In the genomic region with DNA sequence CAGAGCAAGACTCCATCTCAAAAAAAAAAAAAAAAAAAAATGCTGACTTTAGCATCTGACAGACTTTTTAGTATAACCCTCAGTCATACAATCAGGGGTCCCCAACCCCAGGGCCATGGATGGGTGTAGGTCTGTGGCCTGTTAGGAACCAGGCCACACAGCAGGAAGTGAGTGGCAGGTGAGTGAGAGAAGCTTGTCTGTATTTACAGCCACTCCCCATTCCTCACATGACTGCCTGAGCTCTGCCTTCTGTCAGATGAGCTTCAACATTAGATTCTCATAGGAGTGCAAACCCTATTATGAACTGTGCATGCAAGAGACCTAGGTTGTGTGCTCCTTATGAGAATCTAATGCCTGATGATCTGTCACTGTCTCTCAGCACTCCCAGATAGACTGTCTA, we compare ENCODE assay signal across 33 cellular contexts. TPM values are rescaled to one million over a fixed set of nuclear protein-coding genes. Genes with fewer than 3 reads are reported as not detected.
DNase-seq lines count a peak whose midpoint lies in the region; FAIRE-seq and TF ChIP-seq lines count a peak whose summit lies in the region.
"Had no signal": no experiment of that assay in that cellular context is flagged by ENCODE, and none has a peak within 500 bp of the region (broad histone marks: within the 10 kb centered on the region; RNA-seq: fewer than 3 reads in every experiment).

No MANE protein-coding gene starts in this region.

- H3K4me3 Mint-ChIP-seq in neural crest cell: peak overlapping the region; percentile 54
- H3K4me3 Mint-ChIP-seq: activated CD4-positive, alpha-beta memory T cell treated with anti-CD3 and anti-CD28 coated beads, Interleukin-2, amount 10 ng/mL, durations not matched to agents 7 days and 5 days; activated naive CD4-positive, alpha-beta T cell treated with anti-CD3 and anti-CD28 coated beads for 36 hours; central memory CD8-positive, alpha-beta T cell; endodermal cell; natural killer cell had no signal

- no peaks in the 10 kb centered on the region for H3K27me3 Mint-ChIP-seq in neural crest cell (ENCODE audit: low read depth)
- H3K27me3 Mint-ChIP-seq: activated CD4-positive, alpha-beta memory T cell treated with anti-CD3 and anti-CD28 coated beads, Interleukin-2, amount 10 ng/mL, durations not matched to agents 7 days and 5 days; central memory CD8-positive, alpha-beta T cell had no signal

- H2BK12ac ChIP-seq in neuronal stem cell (ENCODE audit: low read length): no peak overlapping the region

- TF ChIP-seq CTCF in bronchial epithelial cell (IDR thresholded peaks at IDR 0.05; ENCODE audit: insufficient read depth, low read length, severe bottlenecking) (no peak), neural crest cell (conservative IDR thresholded peaks at IDR 0.05) (no peak)

- no peaks in the 10 kb centered on the region for H3K9me3 Mint-ChIP-seq in neural crest cell
- H3K9me3 Mint-ChIP-seq: activated CD4-positive, alpha-beta memory T cell treated with anti-CD3 and anti-CD28 coated beads, Interleukin-2, amount 10 ng/mL, durations not matched to agents 7 days and 5 days; activated naive CD4-positive, alpha-beta T cell treated with anti-CD3 and anti-CD28 coated beads for 36 hours; central memory CD8-positive, alpha-beta T cell; natural killer cell had no signal

- H3K4me1 ChIP-seq in Karpas-422 (ENCODE audit: low read length): peaks cover 11% of the 10 kb centered on the region
- peaks cover 5 to 7% of the 10 kb centered on the region in 2 donors for H3K4me1 ChIP-seq in neuronal stem cell (ENCODE audit: control insufficient read depth in 2 of 2, insufficient read depth in 1 of 2, low read depth in 1 of 2, low read length in 2 of 2)
- H3K4me1 ChIP-seq: SJCRH30 had no signal

- H3K14ac ChIP-seq in neuronal stem cell (ENCODE audit: low read length): no peak overlapping the region

- H4K8ac ChIP-seq in neuronal stem cell (ENCODE audit: low read depth, low read length): no peak overlapping the region

- no peak overlapping the region for H3K4ac ChIP-seq in neuronal stem cell (ENCODE audit: low read length)

- H3K9me2 ChIP-seq in Karpas-422 (replicated peaks; ENCODE audit: insufficient read depth, low read length): no peaks in the 10 kb centered on the region

- no peak overlapping the region for H2BK5ac ChIP-seq in neuronal stem cell (ENCODE audit: low read length)

- H3K18ac ChIP-seq in neuronal stem cell (ENCODE audit: low read length): no peak overlapping the region

- H3K36me3 Mint-ChIP-seq in neural crest cell (ENCODE audit: low read depth): peaks cover 5% of the 10 kb centered on the region
- H3K36me3 Mint-ChIP-seq: natural killer cell had no signal

- no peaks in the 10 kb centered on the region for H4K20me1 ChIP-seq in Karpas-422 (ENCODE audit: insufficient read depth, low read depth, low read length)

- no peak overlapping the region for H3K23ac ChIP-seq in neuronal stem cell (ENCODE audit: low read depth, low read length, poor library complexity)

- no peak overlapping the region for H3K27ac ChIP-seq in Karpas-422 (ENCODE audit: low read length)
- no peak overlapping the region for H3K27ac ChIP-seq in neuronal stem cell (replicated peaks; ENCODE audit: low read length)
- H3K27ac ChIP-seq: 22Rv1, GM23248, heart right ventricle, psoas muscle, sigmoid colon, SJCRH30, tibial nerve had no signal

- no peak overlapping the region for H3K9ac ChIP-seq in Karpas-422 (ENCODE audit: low read length)
- H3K9ac ChIP-seq in neuronal stem cell (ENCODE audit: low read depth, low read length, poor library complexity): no peak overlapping the region
- H3K9ac ChIP-seq: GM23248 had no signal

- H3K4me3 ChIP-seq in Karpas-422 (ENCODE audit: low read length): no peak overlapping the region
- no peak overlapping the region for H3K4me3 ChIP-seq in bronchial epithelial cell (ENCODE audit: low read depth, low read length)
- no peak overlapping the region for H3K4me3 ChIP-seq in neuronal stem cell (ENCODE audit: low read length in 2 of 2)
- H3K4me3 ChIP-seq: GM23248, heart right ventricle, lung, psoas muscle, sigmoid colon, SJCRH30, tibial nerve had no signal

- no peak overlapping the region for H2BK120ac ChIP-seq in neuronal stem cell (ENCODE audit: low read depth, low read length)

- no peak overlapping the region for H3K4me2 ChIP-seq in Karpas-422 (ENCODE audit: low read depth, low read length, poor library complexity, severe bottlenecking)
- H3K4me2 ChIP-seq in neuronal stem cell (ENCODE audit: insufficient read depth, low read length, poor library complexity, severe bottlenecking): no peak overlapping the region

- H3K36me3 ChIP-seq in Karpas-422 (ENCODE audit: insufficient read depth, low read length): no peaks in the 10 kb centered on the region
- no peaks in the 10 kb centered on the region for H3K36me3 ChIP-seq in bronchial epithelial cell (ENCODE audit: control insufficient read depth, insufficient read depth, low read length)
- H3K36me3 ChIP-seq in neuronal stem cell (replicated peaks in 1 of 2; ENCODE audit: control insufficient read depth in 2 of 2, insufficient read depth in 2 of 2, low read length in 2 of 2): peaks cover 9 to 10% of the 10 kb centered on the region in 2 donors
- H3K36me3 ChIP-seq: heart right ventricle, sigmoid colon, SJCRH30, tibial nerve had no signal

- FAIRE-seq in bronchial epithelial cell (lab: Jason Lieb, UNC): no peak
- FAIRE-seq: frontal cortex had no signal

- H3K79me1 ChIP-seq in neuronal stem cell (ENCODE audit: low read depth, low read length): peaks cover 3% of the 10 kb centered on the region

- no peak overlapping the region for H2BK15ac ChIP-seq in neuronal stem cell (ENCODE audit: low read length)

- no peaks in the 10 kb centered on the region for H3K9me3 ChIP-seq in Karpas-422 (ENCODE audit: low read length)
- no peaks in the 10 kb centered on the region for H3K9me3 ChIP-seq in neuronal stem cell (replicated peaks in 1 of 2; ENCODE audit: control insufficient read depth in 2 of 2, insufficient read depth in 1 of 2, low read depth in 1 of 2, low read length in 2 of 2)
- H3K9me3 ChIP-seq: heart right ventricle, psoas muscle, sigmoid colon, SJCRH30, tibial nerve had no signal

- H3K27me3 ChIP-seq in Karpas-422 (ENCODE audit: low read length): no peaks in the 10 kb centered on the region
- no peaks in the 10 kb centered on the region for H3K27me3 ChIP-seq in bronchial epithelial cell (ENCODE audit: control insufficient read depth, insufficient read depth, low read length)
- no peaks in the 10 kb centered on the region for H3K27me3 ChIP-seq in neuronal stem cell (ENCODE audit: control insufficient read depth in 3 of 3, insufficient read depth in 3 of 3, low read depth in 1 of 3, low read length in 3 of 3)
- H3K27me3 ChIP-seq: heart right ventricle, sigmoid colon, SJCRH30, tibial nerve had no signal

- no peak overlapping the region for H4K91ac ChIP-seq in neuronal stem cell (ENCODE audit: low read depth, low read length, poor library complexity)

- peaks cover 18% of the 10 kb centered on the region for H3K4me1 Mint-ChIP-seq in neural crest cell

- H3K79me2 ChIP-seq in Karpas-422 (ENCODE audit: low read length): peaks cover 19% of the 10 kb centered on the region

- no peak overlapping the region for H2AK5ac ChIP-seq in neuronal stem cell (ENCODE audit: low read depth, low read length)

- peak; percentile 6 for DNase-seq in DMS153 (lab: John Stamatoyannopoulos, UW)
- DNase-seq in DMS153 treated with DMSO at 0.1 percent for 48 hours (lab: John Stamatoyannopoulos, UW; ENCODE audit: unreplicated experiment): no peak
- peak; percentile 56 for DNase-seq in Karpas-422
- peak; percentile 16 for DNase-seq in bronchial epithelial cell (ENCODE audit: low read depth)
- DNase-seq in neural crest cell (ENCODE audit: low read depth, low spot score): no peak
- no peak for DNase-seq in H4 (ENCODE audit: low spot score)
- DNase-seq in neuronal stem cell (ENCODE audit: low spot score): no peak
- no peak for DNase-seq in stimulated activated CD4-positive, alpha-beta T cell treated with anti-CD3 and anti-CD28 coated beads, Interleukin-4, amount 100 ng/mL, for 4 hours
- DNase-seq: activated CD4-positive, alpha-beta memory T cell treated with anti-CD3 and anti-CD28 coated beads, Interleukin-2, amount 10 ng/mL, durations not matched to agents 7 days and 5 days; activated CD4-positive, CD25-positive, alpha-beta regulatory T cell; activated naive CD4-positive, alpha-beta T cell treated with anti-CD3 and anti-CD28 coated beads for 36 hours; C1 segment of cervical spinal cord; COR-L47; dermis blood vessel endothelial cell; endodermal cell; GM23248; heart right ventricle; natural killer cell; NCI-H1105; NCI-H187 treated with DMSO at 0.1 percent for 48 hours; NCI-H526; psoas muscle; sigmoid colon; SJCRH30; stimulated activated CD4-positive, alpha-beta T cell treated with anti-CD3 and anti-CD28 coated beads, Interleukin-4, amount 100 ng/mL, for 1 hour; T-helper 1 cell had no signal

- no peak overlapping the region for H3K27ac Mint-ChIP-seq in neural crest cell (ENCODE audit: unreplicated experiment)
- H3K27ac Mint-ChIP-seq: activated CD4-positive, alpha-beta memory T cell treated with anti-CD3 and anti-CD28 coated beads, Interleukin-2, amount 10 ng/mL, durations not matched to agents 7 days and 5 days; activated naive CD4-positive, alpha-beta T cell treated with anti-CD3 and anti-CD28 coated beads for 36 hours; endodermal cell; natural killer cell had no signal

- H2AFZ ChIP-seq in Karpas-422 (ENCODE audit: low read length) (no peak overlapping the region), neuronal stem cell (ENCODE audit: low read length) (no peak overlapping the region)
- H2AFZ ChIP-seq: GM23248 had no signal

RNA-seq across cellular contexts. Expression of a gene that starts 3.3 kb away (rescaled TPM):
- 3.7 and 14.4 TPM in 2 replicates for total RNA-seq in Karpas-422 (2014; rRNA removed; shearing (Covaris generic); ENCODE audit: low replicate concordance)
- total RNA-seq in bronchial epithelial cell (0.26 and 0.38 TPM in 2 replicates), neural crest cell (7.3 and 7.8 TPM in 2 replicates)
- 0.23 and 0.33 TPM in 2 replicates for total RNA-seq in H4 (2014; rRNA removed; shearing (Covaris generic))
- polyA plus RNA-seq in neuronal stem cell (2013, experiment 1 of 2): 4.9 TPM
- 5.2 TPM for polyA plus RNA-seq in neuronal stem cell (2013, experiment 2 of 2)
- total RNA-seq: HT1080, mononuclear cell had no signal

RNA-seq across cellular contexts. Expression of a gene that starts 3.6 kb away (rescaled TPM):
- 11.1 and 13.2 TPM in 2 replicates for total RNA-seq in Karpas-422 (2014; rRNA removed; shearing (Covaris generic); ENCODE audit: low replicate concordance)
- total RNA-seq in bronchial epithelial cell: 16.1 and 22.0 TPM in 2 replicates
- total RNA-seq in neural crest cell: 39.1 and 39.4 TPM in 2 replicates
- total RNA-seq in H4 (2014; rRNA removed; shearing (Covaris generic)): 20.4 and 25.0 TPM in 2 replicates
- 39.4 TPM for polyA plus RNA-seq in neuronal stem cell (2013, experiment 1 of 2)
- polyA plus RNA-seq in neuronal stem cell (2013, experiment 2 of 2): 40.4 TPM

RNA-seq across cellular contexts. Expression of a gene that starts 28.9 kb away (rescaled TPM):
- 57.8 and 74.1 TPM in 2 replicates for total RNA-seq in Karpas-422 (2014; rRNA removed; shearing (Covaris generic); ENCODE audit: low replicate concordance)
- 42.9 and 70.0 TPM in 2 replicates for total RNA-seq in bronchial epithelial cell
- 105 and 107 TPM in 2 replicates for total RNA-seq in neural crest cell
- total RNA-seq in H4 (2014; rRNA removed; shearing (Covaris generic)): 90.7 and 97.3 TPM in 2 replicates
- 62.5 TPM for polyA plus RNA-seq in neuronal stem cell (2013, experiment 1 of 2)
- 63.9 TPM for polyA plus RNA-seq in neuronal stem cell (2013, experiment 2 of 2)

RNA-seq across cellular contexts. Expression of a gene that starts 47.9 kb away (rescaled TPM):
- 50.5 and 64.1 TPM in 2 replicates for total RNA-seq in Karpas-422 (2014; rRNA removed; shearing (Covaris generic); ENCODE audit: low replicate concordance)
- total RNA-seq in bronchial epithelial cell: 123 and 147 TPM in 2 replicates
- total RNA-seq in neural crest cell: 50.5 and 51.8 TPM in 2 replicates
- total RNA-seq in H4 (2014; rRNA removed; shearing (Covaris generic)): 40.7 and 52.1 TPM in 2 replicates
- 22.9 TPM for polyA plus RNA-seq in neuronal stem cell (2013, experiment 1 of 2)
- polyA plus RNA-seq in neuronal stem cell (2013, experiment 2 of 2): 21.5 TPM

RNA-seq across cellular contexts. Expression of a gene that starts 52.9 kb away (rescaled TPM):
- 47.6 and 53.4 TPM in 2 replicates for total RNA-seq in Karpas-422 (2014; rRNA removed; shearing (Covaris generic); ENCODE audit: low replicate concordance)
- total RNA-seq in bronchial epithelial cell (28.7 and 47.0 TPM in 2 replicates), neural crest cell (73.3 and 75.6 TPM in 2 replicates)
- total RNA-seq in H4 (2014; rRNA removed; shearing (Covaris generic)): 12.1 and 12.9 TPM in 2 replicates
- polyA plus RNA-seq in neuronal stem cell (2013, experiment 1 of 2): 47.8 TPM
- 48.3 TPM for polyA plus RNA-seq in neuronal stem cell (2013, experiment 2 of 2)

Comparison
In these comparisons a context has a peak if more than half of its experiments do, and no peak if none do; other contexts are left out.
1. DNase-seq: peak in DMS153 (single experiment), Karpas-422 (single experiment) and bronchial epithelial cell (single experiment); none in DMS153 treated with DMSO at 0.1 percent for 48 hours (single experiment), neural crest cell (single experiment), H4 (single experiment), neuronal stem cell (single experiment) and stimulated activated CD4-positive, alpha-beta T cell treated with anti-CD3 and anti-CD28 coated beads, Interleukin-4, amount 100 ng/mL, for 4 hours (0 of 2).